In genomic region chr12:88067301-88067700, GRCh38 we compare ENCODE assay signal across 24 cellular contexts. TPM values are rescaled to one million over a fixed set of nuclear protein-coding genes. Genes with fewer than 3 reads are reported as not detected.
DNase-seq lines count a peak whose midpoint lies in the region; ATAC-seq, FAIRE-seq and TF ChIP-seq lines count a peak whose summit lies in the region.
"Had no signal": no experiment of that assay in that cellular context is flagged by ENCODE, and none has a peak within 500 bp of the region (broad histone marks: within the 10 kb centered on the region; RNA-seq: fewer than 3 reads in every experiment).

No MANE protein-coding gene starts in this region.

- no peak overlapping the region for H3K18ac ChIP-seq in IMR-90 (ENCODE audit: low read depth, low read length)

- H3K79me2 ChIP-seq in keratinocyte (ENCODE audit: control insufficient read depth, insufficient read depth, low read length) (no peaks in the 10 kb centered on the region), osteoblast (ENCODE audit: insufficient read depth, low read length) (no peaks in the 10 kb centered on the region)

- no peak; the same call in 1 of the 2 replicates for ATAC-seq in IMR-90 (ENCODE audit: low read depth)
- no peak for ATAC-seq in GM18873 (IDR thresholded peaks at IDR 0.05; ENCODE audit: low FRiP score, unreplicated experiment)
- ATAC-seq: PC-3 had no signal

- BruUV-seq in IMR-90 (replicated peaks; lab: Mats Ljungman, UMichigan) = no TSS peak

- FAIRE-seq in D721Med (lab: Jason Lieb, UNC) = peak; percentile 32
- FAIRE-seq in keratinocyte (lab: Jason Lieb, UNC) = peak; percentile 29

- no peaks in the 10 kb centered on the region for H3K4me1 ChIP-seq in IMR-90 (ENCODE audit: control insufficient read depth, insufficient read depth, low read length)
- H3K4me1 ChIP-seq in keratinocyte (ENCODE audit: control insufficient read depth, extremely low read depth, insufficient read depth, low read length) = peaks cover 4% of the 10 kb centered on the region
- no peaks in the 10 kb centered on the region for H3K4me1 ChIP-seq in osteoblast (ENCODE audit: insufficient read depth, low read length)
- H3K4me1 ChIP-seq: BE2C had no signal

- in situ Hi-C loops in IMR-90 (cut with MboI; ENCODE audit: low sequenced_read_pairs) = no loop called here
- in situ Hi-C loops in brain microvascular endothelial cell (cut with HindIII; ENCODE audit: low pct_ligation_motif_present, low sequenced_read_pairs) = no loop called here

- no peak overlapping the region for H3K4ac ChIP-seq in IMR-90 (ENCODE audit: low read depth, low read length)

- TF ChIP-seq CTCF in D721Med (IDR thresholded peaks at IDR 0.05; ENCODE audit: insufficient read depth, missing control alignments) = no peak
- no peak for TF ChIP-seq CTCF in IMR-90 (conservative IDR thresholded peaks at IDR 0.05; ENCODE audit: low read depth, low read length)
- no peak for TF ChIP-seq CTCF in brain microvascular endothelial cell (IDR thresholded peaks at IDR 0.05; ENCODE audit: low read depth, low read length, missing control alignments)
- no peak for TF ChIP-seq CTCF in keratinocyte (optimal IDR thresholded peaks at IDR 0.05 in 1 of 3, IDR thresholded peaks at IDR 0.05 in 1 of 3, conservative IDR thresholded peaks at IDR 0.05 in 1 of 3; ENCODE audit: extremely low read depth in 1 of 3, insufficient read depth in 2 of 3, low read length in 3 of 3)
- TF ChIP-seq CTCF in osteoblast (IDR thresholded peaks at IDR 0.05; ENCODE audit: extremely low read depth, low read depth, low read length) = no peak

- H4K91ac ChIP-seq in IMR-90 (ENCODE audit: insufficient read depth, low read depth, low read length) = no peak overlapping the region

- CTCF ChIA-PET in IMR-90 (lab: Yijun Ruan, JAX) = no interaction called here

- no peak overlapping the region for H2BK15ac ChIP-seq in IMR-90 (ENCODE audit: low read depth, low read length)

- dilution Hi-C loops in IMR-90 (cut with HindIII; ENCODE audit: low sequenced_read_pairs, unreplicated experiment) (no loop called here), keratinocyte (cut with MboI; ENCODE audit: extremely low pct_ligation_motif_present, low sequenced_read_pairs) (no loop called here)

- H3K27me3 ChIP-seq in IMR-90 (ENCODE audit: control insufficient read depth, insufficient read depth, low read length) (no peaks in the 10 kb centered on the region), brain microvascular endothelial cell (replicated peaks) (no peaks in the 10 kb centered on the region), keratinocyte (ENCODE audit: control insufficient read depth, extremely low read depth, insufficient read depth, low read length) (no peaks in the 10 kb centered on the region), osteoblast (ENCODE audit: insufficient read depth, low read length) (no peaks in the 10 kb centered on the region)
- H3K27me3 ChIP-seq: BE2C had no signal

- no peak overlapping the region for H2AK9ac ChIP-seq in IMR-90 (replicated peaks; ENCODE audit: low read depth, low read length, poor library complexity)

- 91% methylated on average over 5 of the region's 9 CpGs; no CpG with 5 or more reads in 1 of the 2 experiments for WGBS in IMR-90 (ENCODE audit: extremely low coverage in 2 of 2, insufficient read length in 1 of 2), 2 experiments

- TF ChIP-seq RAD21 in IMR-90 (IDR thresholded peaks at IDR 0.05; ENCODE audit: low read length) = no peak

- intact Hi-C loops in IMR-90 (cut with micrococcal nuclease) = no loop called here

- POLR2A ChIA-PET in IMR-90 (lab: Charles Lee; ENCODE audit: unreplicated experiment) = no interaction called here

- H3K4me2 ChIP-seq in IMR-90 (ENCODE audit: low read depth, low read length) (no peak overlapping the region), keratinocyte (ENCODE audit: control insufficient read depth, extremely low read depth, insufficient read depth, low read depth, low read length) (no peak overlapping the region), osteoblast (ENCODE audit: insufficient read depth, low read length) (no peak overlapping the region)
- H3K4me2 ChIP-seq: SK-N-SH had no signal

- H2BK20ac ChIP-seq in IMR-90 (ENCODE audit: low read depth, low read length) = no peak overlapping the region

- H3K27ac ChIP-seq in IMR-90 (ENCODE audit: insufficient read depth, low read length) (no peak overlapping the region), brain microvascular endothelial cell (peak overlapping the region; percentile 52), keratinocyte (ENCODE audit: control insufficient read depth, insufficient read depth, low read length) (no peak overlapping the region), osteoblast (ENCODE audit: low read depth, low read length) (no peak overlapping the region)
- H3K27ac ChIP-seq: 22Rv1 had no signal

- H2AK5ac ChIP-seq in IMR-90 (ENCODE audit: low read depth, low read length) = no peak overlapping the region

- H3K9ac ChIP-seq in IMR-90 (ENCODE audit: low read depth, low read length) = no peak overlapping the region
- no peak overlapping the region for H3K9ac ChIP-seq in keratinocyte (ENCODE audit: control insufficient read depth, extremely low read depth, insufficient read depth, low read length)
- H3K9ac ChIP-seq: SK-N-SH had no signal

- no peaks in the 10 kb centered on the region for H3K79me1 ChIP-seq in IMR-90 (ENCODE audit: low read depth in 1 of 2, low read length in 2 of 2)

- H3K36me3 ChIP-seq in IMR-90 (ENCODE audit: control insufficient read depth, insufficient read depth, low read length) = peaks cover 4% of the 10 kb centered on the region; the same call in 1 of the 2 replicates
- H3K36me3 ChIP-seq in brain microvascular endothelial cell (replicated peaks) = no peaks in the 10 kb centered on the region
- peaks cover 0 to 3% of the 10 kb centered on the region in 2 experiments for H3K36me3 ChIP-seq in keratinocyte (ENCODE audit: control insufficient read depth in 2 of 2, extremely low read depth in 1 of 2, insufficient read depth in 2 of 2, low read length in 2 of 2)
- peaks cover 3% of the 10 kb centered on the region for H3K36me3 ChIP-seq in osteoblast (ENCODE audit: insufficient read depth, low read length)
- H3K36me3 ChIP-seq: BE2C had no signal

- H2BK120ac ChIP-seq in IMR-90 (ENCODE audit: low read depth, low read length) = no peak overlapping the region

- no peak overlapping the region for H4K5ac ChIP-seq in IMR-90 (ENCODE audit: low read depth, low read length)

- H3K14ac ChIP-seq in IMR-90 (replicated peaks; ENCODE audit: low read depth, low read length) = no peak overlapping the region

- H4K20me1 ChIP-seq in IMR-90 (ENCODE audit: insufficient read depth, low read length) (no peaks in the 10 kb centered on the region), keratinocyte (ENCODE audit: control insufficient read depth, extremely low read depth, insufficient read depth, low read length) (no peaks in the 10 kb centered on the region), osteoblast (ENCODE audit: insufficient read depth, low read length) (no peaks in the 10 kb centered on the region)

- H3K56ac ChIP-seq in IMR-90 (ENCODE audit: extremely low read depth, insufficient read depth, low read length) = no peak overlapping the region

- no peak overlapping the region for H4K8ac ChIP-seq in IMR-90 (ENCODE audit: low read depth in 2 of 2, low read length in 2 of 2)

- no peak overlapping the region for H3K23ac ChIP-seq in IMR-90 (ENCODE audit: low read depth, low read length)

- TF ChIP-seq POLR2A in IMR-90 (IDR thresholded peaks at IDR 0.05; ENCODE audit: low read depth, low read length) = no peak

- no peak overlapping the region for H3K4me3 ChIP-seq in IMR-90 (ENCODE audit: insufficient read depth, low read depth, low read length)
- no peak overlapping the region for H3K4me3 ChIP-seq in brain microvascular endothelial cell (ENCODE audit: low read depth, low read length)
- no peak overlapping the region for H3K4me3 ChIP-seq in keratinocyte (ENCODE audit: control insufficient read depth in 2 of 3, extremely low read depth in 1 of 3, insufficient read depth in 2 of 3, low read depth in 1 of 3, low read length in 3 of 3)
- no peak overlapping the region for H3K4me3 ChIP-seq in osteoblast (ENCODE audit: insufficient read depth, low read length)

- H3K9me3 ChIP-seq in IMR-90 (ENCODE audit: control insufficient read depth, insufficient read depth, low read length) = no peaks in the 10 kb centered on the region
- no peaks in the 10 kb centered on the region for H3K9me3 ChIP-seq in keratinocyte (ENCODE audit: control insufficient read depth, low read depth, low read length)
- no peaks in the 10 kb centered on the region for H3K9me3 ChIP-seq in osteoblast (ENCODE audit: low read depth, low read length)
- H3K9me3 ChIP-seq: BE2C, SK-N-SH had no signal

- H3K9me1 ChIP-seq in IMR-90 (ENCODE audit: insufficient read depth, low read length) = no peaks in the 10 kb centered on the region; the same call in 1 of the 2 replicates
- no peaks in the 10 kb centered on the region for H3K9me1 ChIP-seq in keratinocyte (ENCODE audit: control insufficient read depth, extremely low read depth, insufficient read depth, low read length)

- no peak overlapping the region for H2BK5ac ChIP-seq in IMR-90 (ENCODE audit: low read depth, low read length, poor library complexity, severe bottlenecking)

- H2AFZ ChIP-seq in IMR-90 (replicated peaks; ENCODE audit: low read length, poor library complexity) = no peak overlapping the region
- no peak overlapping the region for H2AFZ ChIP-seq in keratinocyte (ENCODE audit: control insufficient read depth, low read length)
- H2AFZ ChIP-seq in osteoblast (ENCODE audit: low read length) = no peak overlapping the region

- DNase-seq in D721Med (ENCODE audit: insufficient read length, low spot score) (no peak), IMR-90 (peak; percentile 55), brain microvascular endothelial cell (peak; percentile 85), keratinocyte (ENCODE audit: low read depth, low spot score) (no peak), osteoblast (ENCODE audit: insufficient read length, low spot score, missing footprints) (no peak), AML-193 (lab: John Stamatoyannopoulos, UW) (no peak)
- DNase-seq in activated CD8-positive, alpha-beta memory T cell treated with anti-CD3 and anti-CD28 coated beads for 24 hours = no peak
- DNase-seq: BE2C; CD8-positive, alpha-beta memory T cell; DND-41; GOT3; HCEC 1CT; NCI-H1092; NCI-H1436; NCI-H2029; NCI-H446 treated with DMSO at 0.1 percent for 48 hours; NCI-H526; NCI-H82; NK-92 treated with Interleukin-12 subunit alpha and Interleukin-12 subunit beta, amount 100 ng/mL, for 24 hours; PC-3; SK-N-SH had no signal

RNA-seq across cellular contexts. Expression of gene C12orf50, which starts 38.1 kb away (rescaled TPM):
- total RNA-seq in IMR-90 (2012; rRNA removed) = not detected in 2 replicates
- not detected in 2 replicates for polyA plus RNA-seq in IMR-90 (2012; rRNA removed)
- polyA plus RNA-seq in IMR-90 (2012; cell fraction: cytosol; rRNA removed) = not detected in 2 replicates
- 0.07 TPM in 1 of 2 replicates, not detected in the other for polyA plus RNA-seq in IMR-90 (2012; cell fraction: nucleus; rRNA removed; ENCODE audit: low replicate concordance)
- polyA plus RNA-seq in keratinocyte = not detected in 3 replicates
- not detected for polyA plus RNA-seq in keratinocyte (2011; ENCODE audit: low read depth)
- polyA plus RNA-seq in keratinocyte (2011; cell fraction: cytosol; rRNA removed) = not detected in 2 replicates
- polyA plus RNA-seq in keratinocyte (2011; cell fraction: nucleus; rRNA removed) = 0.10 and 0.36 TPM in 2 replicates
- polyA plus RNA-seq in keratinocyte (2012; ENCODE audit: low replicate concordance) = not detected in 2 replicates
- polyA minus RNA-seq in keratinocyte = 0.22 TPM in 1 of 3 replicates, not detected in the others
- not detected for polyA minus RNA-seq in keratinocyte (2011; cell fraction: cytosol; rRNA and poly(A)+ RNA removed)
- polyA minus RNA-seq in keratinocyte (2011; cell fraction: nucleus; rRNA and poly(A)+ RNA removed) = 1.0 TPM in 1 of 2 replicates, not detected in the other
- under 0.01 TPM in 1 of 2 replicates, not detected in the other for total RNA-seq in osteoblast
- total RNA-seq: CD8-positive, alpha-beta memory T cell; PC-3 had no signal
- polyA plus RNA-seq: CD14-positive monocyte; CD8-positive, alpha-beta memory T cell had no signal

Comparison
In these comparisons a context has a peak if more than half of its experiments do, and no peak if none do; other contexts are left out.
1. DNase-seq: peak in IMR-90 (single experiment) and brain microvascular endothelial cell (single experiment); none in D721Med (single experiment), keratinocyte (single experiment), osteoblast (single experiment), activated CD8-positive, alpha-beta memory T cell treated with anti-CD3 and anti-CD28 coated beads for 24 hours (single experiment) and AML-193 (0 of 2).